Comparison of ENCODE assay signal across 28 cellular contexts in genomic region chr12:69513297-69513696, GRCh38. TPM values are rescaled to one million over a fixed set of nuclear protein-coding genes. Genes with fewer than 3 reads are reported as not detected.
A peak's percentile ranks its signal among the peaks of the same experiment; 100 is the strongest.
DNase-seq lines count a peak whose midpoint lies in the region; ATAC-seq and FAIRE-seq lines count a peak whose summit lies in the region.
"Had no signal": no experiment of that assay in that cellular context is flagged by ENCODE, and none has a peak within 500 bp of the region (broad histone marks: within the 10 kb centered on the region; RNA-seq: fewer than 3 reads in every experiment).

No MANE protein-coding gene starts in this region.

- H3K9me3 Mint-ChIP-seq in activated CD4-positive, alpha-beta T cell treated with anti-CD3 and anti-CD28 coated beads for 36 hours (ENCODE audit: low read depth): no peaks in the 10 kb centered on the region
- H3K9me3 Mint-ChIP-seq: activated B cell treated with CpG ODN at 0.5 μM for 24 hours; activated T-helper 2 cell treated with anti-CD3 and anti-CD28 coated beads, Interferon-gamma antibody, Interleukin-2, Interleukin-4, amounts not matched to agents 10 μg/mL and 5 μg/mL and 100 μg/mL, durations not matched to agents 14 hours and 24 hours and 36 hours; CD8-positive, alpha-beta T cell; central memory CD8-positive, alpha-beta T cell; naive thymus-derived CD8-positive, alpha-beta T cell had no signal

- ATAC-seq in activated CD4-positive, alpha-beta T cell treated with anti-CD3 and anti-CD28 coated beads for 36 hours: peak; percentile 52
- peak; percentile 43 for ATAC-seq in stimulated activated naive CD8-positive, alpha-beta T cell treated with anti-CD3 and anti-CD28 coated beads, Interleukin-15, Interleukin-2, amounts not matched to agents 100 U/mL and 50 U/mL, for 24 hours
- ATAC-seq in HG03520 (IDR thresholded peaks at IDR 0.05; ENCODE audit: unreplicated experiment) (no peak), GM19328 (IDR thresholded peaks at IDR 0.05; ENCODE audit: unreplicated experiment) (no peak)
- ATAC-seq: CD8-positive, alpha-beta T cell; gastroesophageal sphincter; HCT116; left ventricle myocardium superior; naive thymus-derived CD8-positive, alpha-beta T cell had no signal

- DNase-seq in activated CD4-positive, alpha-beta T cell treated with anti-CD3 and anti-CD28 coated beads for 36 hours: no peak
- DNase-seq in activated CD4-positive, alpha-beta T cell treated with anti-CD3 and anti-CD28 coated beads for 1 hour: no peak
- DNase-seq in RCC 7860 (ENCODE audit: low spot score) (peak; percentile 60), kidney tubule cell (ENCODE audit: low spot score) (peak; percentile 73), DMS114 treated with DMSO at 0.1 percent for 48 hours (lab: John Stamatoyannopoulos, UW; ENCODE audit: unreplicated experiment) (no peak)
- no peak for DNase-seq in stimulated activated naive CD8-positive, alpha-beta T cell treated with anti-CD3 and anti-CD28 coated beads, Interleukin-15, Interleukin-2, amounts not matched to agents 100 U/mL and 50 U/mL, for 24 hours
- DNase-seq: activated B cell treated with CpG ODN at 0.5 μM for 24 hours; activated CD4-positive, alpha-beta T cell treated with anti-CD3 and anti-CD28 coated beads, Interleukin-2, amount 50 U/mL, for 48 hours; activated CD8-positive, alpha-beta memory T cell treated with anti-CD3 and anti-CD28 coated beads, Interleukin-2, amount 50 U/mL, for 48 hours; activated naive CD8-positive, alpha-beta T cell treated with anti-CD3 and anti-CD28 coated beads, Interleukin-2, amount 10 ng/mL, durations not matched to agents 7 days and 5 days; CD8-positive, alpha-beta T cell; DMS153; KBM-7; left ventricle myocardium superior; MG63; midbrain; naive thymus-derived CD8-positive, alpha-beta T cell; NCI-H2029 treated with DMSO at 0.1 percent for 48 hours; NCI-H748 treated with DMSO at 0.1 percent for 48 hours; ovary; SJCRH30 had no signal

- intact Hi-C loops in activated CD4-positive, alpha-beta T cell treated with anti-CD3 and anti-CD28 coated beads for 36 hours (cut with DNase I, micrococcal nuclease): no loop called here

- no peaks in the 10 kb centered on the region for H3K36me3 Mint-ChIP-seq in activated CD4-positive, alpha-beta T cell treated with anti-CD3 and anti-CD28 coated beads for 36 hours (ENCODE audit: low read depth)

- peak; percentile 91 for FAIRE-seq in RCC 7860 (lab: Jason Lieb, UNC)
- FAIRE-seq: GM18507 had no signal

- CTCF ChIA-PET in activated CD4-positive, alpha-beta T cell treated with anti-CD3 and anti-CD28 coated beads for 36 hours (lab: Charles Lee): interaction anchor here (0.7 to 1.3 kb wide), 3 partner anchors 20 to 322 kb away, joined by 3 read pairs; no protein-coding TSS in a partner anchor

- no peak overlapping the region for H3K4me3 Mint-ChIP-seq in activated CD4-positive, alpha-beta T cell treated with anti-CD3 and anti-CD28 coated beads for 36 hours
- H3K4me3 Mint-ChIP-seq: activated B cell treated with CpG ODN at 0.5 μM for 24 hours; activated naive CD8-positive, alpha-beta T cell treated with anti-CD3 and anti-CD28 coated beads, Interleukin-2, amount 10 ng/mL, durations not matched to agents 7 days and 5 days; CD8-positive, alpha-beta T cell; central memory CD8-positive, alpha-beta T cell had no signal

- no peak overlapping the region for H3K27ac Mint-ChIP-seq in activated CD4-positive, alpha-beta T cell treated with anti-CD3 and anti-CD28 coated beads for 36 hours
- H3K27ac Mint-ChIP-seq: activated B cell treated with CpG ODN at 0.5 μM for 24 hours; activated naive CD8-positive, alpha-beta T cell treated with anti-CD3 and anti-CD28 coated beads, Interleukin-2, amount 10 ng/mL, durations not matched to agents 7 days and 5 days; activated T-helper 2 cell treated with anti-CD3 and anti-CD28 coated beads, Interferon-gamma antibody, Interleukin-2, Interleukin-4, amounts not matched to agents 10 μg/mL and 5 μg/mL and 100 μg/mL, durations not matched to agents 14 hours and 24 hours and 36 hours; CD8-positive, alpha-beta T cell had no signal

- peaks cover 62% of the 10 kb centered on the region for H3K4me1 Mint-ChIP-seq in activated CD4-positive, alpha-beta T cell treated with anti-CD3 and anti-CD28 coated beads for 36 hours

- POLR2A ChIA-PET in activated CD4-positive, alpha-beta T cell treated with anti-CD3 and anti-CD28 coated beads for 36 hours (lab: Charles Lee): no interaction called here

- H3K27me3 Mint-ChIP-seq in activated CD4-positive, alpha-beta T cell treated with anti-CD3 and anti-CD28 coated beads for 36 hours: no peaks in the 10 kb centered on the region
- H3K27me3 Mint-ChIP-seq: activated B cell treated with CpG ODN at 0.5 μM for 24 hours; activated naive CD8-positive, alpha-beta T cell treated with anti-CD3 and anti-CD28 coated beads, Interleukin-2, amount 10 ng/mL, durations not matched to agents 7 days and 5 days; central memory CD8-positive, alpha-beta T cell; naive thymus-derived CD8-positive, alpha-beta T cell had no signal

RNA-seq across cellular contexts. Expression of gene FRS2, which starts 43.1 kb away (rescaled TPM):
- 10 to 100 TPM in 1 of 2 experiments, 1 to 10 TPM in 1; 9.5 to 10.4 TPM for total RNA-seq in activated CD4-positive, alpha-beta T cell treated with anti-CD3 and anti-CD28 coated beads for 36 hours

Comparison
In these comparisons a context has a peak if more than half of its experiments do, and no peak if none do; other contexts are left out.
1. ATAC-seq: peak in activated CD4-positive, alpha-beta T cell treated with anti-CD3 and anti-CD28 coated beads for 36 hours (single experiment) and stimulated activated naive CD8-positive, alpha-beta T cell treated with anti-CD3 and anti-CD28 coated beads, Interleukin-15, Interleukin-2, amounts not matched to agents 100 U/mL and 50 U/mL, for 24 hours (single experiment); none in HG03520 (single experiment) and GM19328 (single experiment).
2. DNase-seq: peak in RCC 7860 (single experiment) and kidney tubule cell (single experiment); none in activated CD4-positive, alpha-beta T cell treated with anti-CD3 and anti-CD28 coated beads for 36 hours (single experiment), activated CD4-positive, alpha-beta T cell treated with anti-CD3 and anti-CD28 coated beads for 1 hour (single experiment), stimulated activated naive CD8-positive, alpha-beta T cell treated with anti-CD3 and anti-CD28 coated beads, Interleukin-15, Interleukin-2, amounts not matched to agents 100 U/mL and 50 U/mL, for 24 hours (single experiment) and DMS114 treated with DMSO at 0.1 percent for 48 hours (single experiment).